ENCODE assay signal across 8 cellular contexts in genomic region chr1:219066631-219067349, GRCh38.
DNase-seq lines count a peak whose midpoint lies in the region; ATAC-seq, FAIRE-seq and TF ChIP-seq lines count a peak whose summit lies in the region.

No MANE protein-coding gene starts in this region.

- intact Hi-C loops in HCT116 (cut with micrococcal nuclease) (loop anchor here (1.0 to 10.0 kb wide), 7 partner anchors 544 to 767 kb away; no protein-coding TSS in a partner anchor), aorta (cut with DNase I) (loop anchor here in 1 of 2 donors (10.0 kb wide), 1 partner anchor 722 kb away; the partner anchor contains the start of gene TGFB2)

- no peaks in the 10 kb centered on the region for H3K79me2 ChIP-seq in HCT116 (ENCODE audit: insufficient read depth, low read length)
- H3K79me2 ChIP-seq in keratinocyte (ENCODE audit: control insufficient read depth, insufficient read depth, low read length) = no peaks in the 10 kb centered on the region

- TF ChIP-seq CTCF in BE2C (IDR thresholded peaks at IDR 0.05; ENCODE audit: low read depth, low read length) (0 out of 2 replicates have a peak, but pooled peaks have one; percentile 27), HCT116 (IDR thresholded peaks at IDR 0.05 in 2 of 3, conservative IDR thresholded peaks at IDR 0.05 in 1 of 3; ENCODE audit: borderline replicate concordance in 1 of 3, insufficient read depth in 1 of 3, low read depth in 2 of 3, low read length in 2 of 3) (peak; percentile 38 to 66 (median 60); a peak in 4 of 6 replicates), keratinocyte (optimal IDR thresholded peaks at IDR 0.05 in 1 of 3, IDR thresholded peaks at IDR 0.05 in 1 of 3, conservative IDR thresholded peaks at IDR 0.05 in 1 of 3; ENCODE audit: extremely low read depth in 1 of 3, insufficient read depth in 2 of 3, low read length in 3 of 3) (peak in 2 of 3 experiments; percentile 45 to 54)

- no TSS peak for BruUV-seq in HCT116 (replicated peaks; lab: Mats Ljungman, UMichigan)

- TF ChIP-seq RAD21 in HCT116 (IDR thresholded peaks at IDR 0.05; ENCODE audit: low read depth) = peak; percentile 77

- H3K4me3 ChIP-seq in BE2C (ENCODE audit: low read depth, low read length) = no peak overlapping the region
- no peak overlapping the region for H3K4me3 ChIP-seq in HCT116 (replicated peaks in 1 of 2; ENCODE audit: low read depth in 1 of 2, low read length in 2 of 2)
- no peak overlapping the region for H3K4me3 ChIP-seq in keratinocyte (ENCODE audit: control insufficient read depth in 2 of 3, extremely low read depth in 1 of 3, insufficient read depth in 2 of 3, low read depth in 1 of 3, low read length in 3 of 3)
- no peak overlapping the region for H3K4me3 ChIP-seq in aorta (ENCODE audit: low read length in 2 of 2)

- no peak for TF ChIP-seq POLR2A in HCT116 (IDR thresholded peaks at IDR 0.05; ENCODE audit: borderline replicate concordance, extremely low read depth, insufficient read depth, insufficient read length)

- no peak for DNase-seq in BE2C
- peak; percentile 33 for DNase-seq in HCT116 (ENCODE audit: low read depth, low spot score)
- no peak for DNase-seq in keratinocyte (ENCODE audit: low read depth, low spot score)
- no peak for DNase-seq in aorta
- DNase-seq in KG1 (lab: John Stamatoyannopoulos, UW) = no peak
- DNase-seq in DMS79 (lab: John Stamatoyannopoulos, UW) = no peak

- H2AFZ ChIP-seq in HCT116 (ENCODE audit: low read depth, low read length, poor library complexity, severe bottlenecking) (peak overlapping the region; percentile 69), keratinocyte (ENCODE audit: control insufficient read depth, low read length) (peak overlapping the region; percentile 47)

- H3K27me3 Mint-ChIP-seq in activated T-helper 17 cell treated with anti-CD3 and anti-CD28 coated beads, Interleukin-2, amount 50 U/mL, for 72 hours = no peaks in the 10 kb centered on the region

- H3K4me1 ChIP-seq in BE2C = no peaks in the 10 kb centered on the region
- H3K4me1 ChIP-seq in HCT116 (ENCODE audit: control insufficient read depth in 1 of 2, insufficient read depth in 2 of 2, low read length in 2 of 2) = peaks cover 0 to 8% of the 10 kb centered on the region in 2 experiments; a peak in 1 of 4 replicates
- H3K4me1 ChIP-seq in keratinocyte (ENCODE audit: control insufficient read depth, extremely low read depth, insufficient read depth, low read length) = peaks cover 8% of the 10 kb centered on the region
- peaks cover 0 to 6% of the 10 kb centered on the region in 2 donors for H3K4me1 ChIP-seq in aorta (ENCODE audit: control insufficient read depth in 1 of 2, insufficient read depth in 2 of 2, low read length in 2 of 2)

- peaks cover 3% of the 10 kb centered on the region for H3K9me3 Mint-ChIP-seq in activated T-helper 17 cell treated with anti-CD3 and anti-CD28 coated beads, Interleukin-2, amount 50 U/mL, for 72 hours

- H3K36me3 ChIP-seq in BE2C (no peaks in the 10 kb centered on the region), HCT116 (ENCODE audit: control insufficient read depth in 1 of 2, insufficient read depth in 2 of 2, low read length in 2 of 2) (no peaks in the 10 kb centered on the region), keratinocyte (ENCODE audit: control insufficient read depth in 2 of 2, extremely low read depth in 1 of 2, insufficient read depth in 2 of 2, low read length in 2 of 2) (no peaks in the 10 kb centered on the region), aorta (ENCODE audit: control insufficient read depth in 1 of 2, insufficient read depth in 2 of 2, low read length in 1 of 2) (no peaks in the 10 kb centered on the region)

- H3K9me2 ChIP-seq in HCT116 (ENCODE audit: insufficient read depth) = no peaks in the 10 kb centered on the region

- H3K4me2 ChIP-seq in HCT116 (ENCODE audit: low read length) (no peak overlapping the region), keratinocyte (ENCODE audit: control insufficient read depth, extremely low read depth, insufficient read depth, low read depth, low read length) (no peak overlapping the region)

- no peaks in the 10 kb centered on the region for H3K36me3 Mint-ChIP-seq in activated T-helper 17 cell treated with anti-CD3 and anti-CD28 coated beads, Interleukin-2, amount 50 U/mL, for 72 hours (ENCODE audit: low read depth)

- CTCF ChIA-PET in HCT116 (lab: Charles Lee) = interaction anchor here (0.7 to 2.4 kb wide), 23 partner anchors 10 to 807 kb away, joined by 3 to 25 read pairs (median 4); no protein-coding TSS in a partner anchor

- no peak overlapping the region for H3K27ac Mint-ChIP-seq in activated T-helper 17 cell treated with anti-CD3 and anti-CD28 coated beads, Interleukin-2, amount 50 U/mL, for 72 hours

- 3 to 5% methylated on average over 1 of the region's 1 CpG for WGBS in aorta, 2 donors

- H3K27me3 ChIP-seq in BE2C (no peaks in the 10 kb centered on the region), HCT116 (ENCODE audit: insufficient read depth, low read length) (no peaks in the 10 kb centered on the region), keratinocyte (ENCODE audit: control insufficient read depth, extremely low read depth, insufficient read depth, low read length) (no peaks in the 10 kb centered on the region), aorta (ENCODE audit: control insufficient read depth in 1 of 2, insufficient read depth in 2 of 2, low read length in 1 of 2) (no peaks in the 10 kb centered on the region)

- POLR2A ChIA-PET in HCT116 (lab: Charles Lee) = interaction anchor here (1.2 kb wide), 1 partner anchor 767 kb away, joined by 3 read pairs; no protein-coding TSS in a partner anchor

- no peak overlapping the region for H3K9ac ChIP-seq in HCT116 (ENCODE audit: low read length)
- H3K9ac ChIP-seq in keratinocyte (ENCODE audit: control insufficient read depth, extremely low read depth, insufficient read depth, low read length) = no peak overlapping the region

- H3K4me1 Mint-ChIP-seq in activated T-helper 17 cell treated with anti-CD3 and anti-CD28 coated beads, Interleukin-2, amount 50 U/mL, for 72 hours = no peaks in the 10 kb centered on the region

- RAD21 ChIA-PET in HCT116 (lab: Charles Lee; ENCODE audit: low non-redundant PET in 1 of 2, low total read pairs in 2 of 2, uncharacterized antibody in 2 of 2, unreplicated experiment in 2 of 2) = interaction anchor here (0.9 to 1.1 kb wide), 3 partner anchors 737 to 767 kb away, joined by 3 to 4 read pairs (median 3); no protein-coding TSS in a partner anchor

- no peaks in the 10 kb centered on the region for H3K9me1 ChIP-seq in keratinocyte (ENCODE audit: control insufficient read depth, extremely low read depth, insufficient read depth, low read length)

- dilution Hi-C loops in keratinocyte (cut with MboI; ENCODE audit: extremely low pct_ligation_motif_present, low sequenced_read_pairs) = no loop called here

- peak; percentile 64 for FAIRE-seq in keratinocyte (lab: Jason Lieb, UNC)

- ATAC-seq in HCT116 = peak; percentile 77
- peak; percentile 32 for ATAC-seq in activated T-helper 17 cell treated with anti-CD3 and anti-CD28 coated beads, Interleukin-2, amount 50 U/mL, for 72 hours (replicated peaks)
- ATAC-seq in aorta (ENCODE audit: low FRiP score) = peak; percentile 74
- ATAC-seq in GM19035 (IDR thresholded peaks at IDR 0.05; ENCODE audit: unreplicated experiment) = no peak

- no peak overlapping the region for H3K4me3 Mint-ChIP-seq in activated T-helper 17 cell treated with anti-CD3 and anti-CD28 coated beads, Interleukin-2, amount 50 U/mL, for 72 hours

- H4K20me1 ChIP-seq in HCT116 (ENCODE audit: insufficient read depth) = no peaks in the 10 kb centered on the region
- H4K20me1 ChIP-seq in keratinocyte (ENCODE audit: control insufficient read depth, extremely low read depth, insufficient read depth, low read length) = no peaks in the 10 kb centered on the region

- H3K9me3 ChIP-seq in BE2C = no peaks in the 10 kb centered on the region
- H3K9me3 ChIP-seq in HCT116 (ENCODE audit: control insufficient read depth in 1 of 2, insufficient read depth in 1 of 2, low read depth in 1 of 2, low read length in 2 of 2) = no peaks in the 10 kb centered on the region
- no peaks in the 10 kb centered on the region for H3K9me3 ChIP-seq in keratinocyte (ENCODE audit: control insufficient read depth, low read depth, low read length)
- no peaks in the 10 kb centered on the region for H3K9me3 ChIP-seq in aorta (ENCODE audit: control insufficient read depth, low read length)

- no peak overlapping the region for H3K27ac ChIP-seq in HCT116 (ENCODE audit: low read depth, low read length)
- H3K27ac ChIP-seq in keratinocyte (ENCODE audit: control insufficient read depth, insufficient read depth, low read length) = peak overlapping the region; percentile 14
- peak overlapping the region; percentile 52 to 93 for H3K27ac ChIP-seq in aorta (ENCODE audit: low read depth in 1 of 2, low read length in 2 of 2)

TF ChIP-seq in HCT116, 20 proteins besides CTCF, POLR2A, EP300 and RAD21:
- TF ChIP-seq EZH2phosphoT487 (IDR thresholded peaks at IDR 0.05; ENCODE audit: borderline replicate concordance) (no peak), CBX3 (IDR thresholded peaks at IDR 0.05; ENCODE audit: low read depth) (no peak), ATF3 (IDR thresholded peaks at IDR 0.05) (no peak), ZFX (IDR thresholded peaks at IDR 0.05) (no peak), ELF1 (IDR thresholded peaks at IDR 0.05; ENCODE audit: borderline replicate concordance, low read depth) (no peak), EGR1 (IDR thresholded peaks at IDR 0.05; ENCODE audit: low read depth) (no peak), ZNF274 (IDR thresholded peaks at IDR 0.05; ENCODE audit: low read depth, low read length) (no peak), FOSL1 (IDR thresholded peaks at IDR 0.05; ENCODE audit: low read depth) (no peak), MAX (IDR thresholded peaks at IDR 0.05) (no peak)
